In the genomic region with DNA sequence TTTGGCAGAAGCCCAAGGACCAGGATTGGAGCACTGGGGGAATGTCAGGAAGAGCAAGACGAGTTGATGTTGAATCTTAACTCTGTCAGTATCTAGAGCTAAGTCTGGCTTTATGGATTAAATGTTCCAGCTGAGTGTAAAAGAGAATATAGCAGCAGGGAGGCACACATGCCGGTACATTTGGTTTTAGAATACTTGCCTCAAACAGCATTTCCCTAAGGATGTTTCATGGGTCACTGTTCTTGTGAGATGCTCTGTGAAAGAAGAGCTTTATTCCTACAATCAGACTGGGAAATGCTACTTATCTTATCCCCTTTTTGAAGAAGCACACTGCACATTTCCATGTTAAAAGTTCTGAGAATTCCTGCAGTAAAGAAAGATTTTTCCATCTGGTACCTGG, we compare ENCODE assay signal across 33 cellular contexts.
"Had no signal": no experiment of that assay in that cellular context is flagged by ENCODE, and none has a peak within 500 bp of the region (broad histone marks: within the 10 kb centered on the region; RNA-seq: fewer than 3 reads in every experiment).

No MANE protein-coding gene starts in this region.

- H3K4me1 Mint-ChIP-seq: activated B cell treated with CpG ODN at 0.5 μM for 24 hours; activated naive CD4-positive, alpha-beta T cell treated with anti-CD3 and anti-CD28 coated beads, Interleukin-2, amount 10 ng/mL, durations not matched to agents 7 days and 5 days; activated naive CD8-positive, alpha-beta T cell treated with anti-CD3 and anti-CD28 coated beads, Interleukin-2, amount 50 U/mL, for 24 hours had no signal

- H3K9me3 Mint-ChIP-seq: activated B cell treated with CpG ODN at 0.5 μM for 24 hours; activated CD4-positive, alpha-beta memory T cell treated with anti-CD3 and anti-CD28 coated beads for 36 hours; activated naive CD8-positive, alpha-beta T cell treated with anti-CD3 and anti-CD28 coated beads, Interleukin-2, amount 50 U/mL, for 24 hours; activated T-cell treated with anti-CD3 and anti-CD28 coated beads, Interleukin-2, amount 50 U/mL, for 4 hours; brain; T-helper 1 cell treated with Interleukin-12 subunit alpha and Interleukin-12 subunit beta and Interleukin-4 antibody, amounts not matched to agents 30 μg/mL and 1 μg/mL, for 36 hours had no signal

- H3K27me3 Mint-ChIP-seq: activated CD4-positive, alpha-beta memory T cell treated with anti-CD3 and anti-CD28 coated beads for 36 hours; activated naive CD4-positive, alpha-beta T cell treated with anti-CD3 and anti-CD28 coated beads, Interleukin-2, amount 10 ng/mL, durations not matched to agents 7 days and 5 days; activated naive CD8-positive, alpha-beta T cell; activated naive CD8-positive, alpha-beta T cell treated with anti-CD3 and anti-CD28 coated beads, Interleukin-2, amount 50 U/mL, for 24 hours had no signal

- H3K36me3 Mint-ChIP-seq: activated CD4-positive, alpha-beta memory T cell treated with anti-CD3 and anti-CD28 coated beads for 36 hours; brain had no signal

- DNase-seq: activated B cell treated with CpG ODN at 0.5 μM for 24 hours; activated CD4-positive, alpha-beta memory T cell treated with anti-CD3 and anti-CD28 coated beads for 36 hours; activated CD4-positive, alpha-beta T cell treated with anti-CD3 and anti-CD28 coated beads for 4 hours; activated CD4-positive, alpha-beta T cell treated with anti-CD3 and anti-CD28 coated beads, Interleukin-2, amount 50 U/mL, for 1 hour; activated CD4-positive, CD25-positive, alpha-beta regulatory T cell treated with anti-CD3 and anti-CD28 coated beads, Interleukin-2, amount 50 U/mL, for 72 hours; activated CD8-positive, alpha-beta memory T cell treated with anti-CD3 and anti-CD28 coated beads, Interleukin-2, amount 50 U/mL, for 4 hours; activated effector memory CD4-positive, alpha-beta T cell treated with Interleukin-2 at 50 U/mL for 16 hours; activated naive CD4-positive, alpha-beta T cell treated with anti-CD3 and anti-CD28 coated beads, Interleukin-2, amount 10 ng/mL, durations not matched to agents 7 days and 5 days; activated naive CD8-positive, alpha-beta T cell treated with anti-CD3 and anti-CD28 coated beads, Interleukin-2, amount 50 U/mL, for 24 hours; activated T-cell treated with anti-CD3 and anti-CD28 coated beads for 4 hours; activated T-cell treated with anti-CD3 and anti-CD28 coated beads, Interleukin-2, amount 50 U/mL, for 4 hours; anterior cingulate cortex; caudate nucleus; cerebellar nuclear complex; NCI-H1105; NCI-H1436; NCI-H187; NCI-H2029 treated with DMSO at 0.1 percent for 48 hours; NCI-H2107; NCI-H2171 treated with DMSO at 0.1 percent for 48 hours; NCI-H2227 treated with DMSO at 0.1 percent for 48 hours; NCI-H446; NCI-H510A treated with DMSO at 0.1 percent for 48 hours; NCI-H526 treated with DMSO at 0.1 percent for 48 hours; NK-92 treated with Interleukin-12 subunit alpha and Interleukin-12 subunit beta, amount 100 ng/mL, for 24 hours; PC-3; Peyer's patch; RPMI8226; SHP77 treated with DMSO at 0.1 percent for 48 hours; SK-N-SH had no signal

- H3K27ac Mint-ChIP-seq: activated B cell treated with CpG ODN at 0.5 μM for 24 hours; activated CD4-positive, alpha-beta memory T cell treated with anti-CD3 and anti-CD28 coated beads for 36 hours; activated naive CD4-positive, alpha-beta T cell treated with anti-CD3 and anti-CD28 coated beads, Interleukin-2, amount 10 ng/mL, durations not matched to agents 7 days and 5 days; activated naive CD8-positive, alpha-beta T cell; activated naive CD8-positive, alpha-beta T cell treated with anti-CD3 and anti-CD28 coated beads, Interleukin-2, amount 50 U/mL, for 24 hours; T-helper 1 cell treated with Interleukin-12 subunit alpha and Interleukin-12 subunit beta and Interleukin-4 antibody, amounts not matched to agents 30 μg/mL and 1 μg/mL, for 36 hours had no signal

- H3K4me3 Mint-ChIP-seq: activated B cell treated with CpG ODN at 0.5 μM for 24 hours; activated CD4-positive, alpha-beta memory T cell treated with anti-CD3 and anti-CD28 coated beads for 36 hours; activated naive CD4-positive, alpha-beta T cell treated with anti-CD3 and anti-CD28 coated beads, Interleukin-2, amount 10 ng/mL, durations not matched to agents 7 days and 5 days; activated naive CD8-positive, alpha-beta T cell; activated naive CD8-positive, alpha-beta T cell treated with anti-CD3 and anti-CD28 coated beads, Interleukin-2, amount 50 U/mL, for 24 hours; activated T-cell treated with anti-CD3 and anti-CD28 coated beads, Interleukin-2, amount 50 U/mL, for 4 hours; brain; T-helper 1 cell treated with Interleukin-12 subunit alpha and Interleukin-12 subunit beta and Interleukin-4 antibody, amounts not matched to agents 30 μg/mL and 1 μg/mL, for 36 hours had no signal

- ATAC-seq: activated naive CD8-positive, alpha-beta T cell treated with anti-CD3 and anti-CD28 coated beads, Interleukin-2, amount 50 U/mL, for 24 hours; activated T-cell treated with anti-CD3 and anti-CD28 coated beads, Interleukin-2, amount 50 U/mL, for 4 hours; PC-3 had no signal
